In genomic region chr2:182031956-182032355, GRCh38 we compare ENCODE assay signal across 13 cellular contexts. TPM values are rescaled to one million over a fixed set of nuclear protein-coding genes. Genes with fewer than 3 reads are reported as not detected.
DNase-seq lines count a peak whose midpoint lies in the region; ATAC-seq and TF ChIP-seq lines count a peak whose summit lies in the region.
"Had no signal": no experiment of that assay in that cellular context is flagged by ENCODE, and none has a peak within 500 bp of the region (broad histone marks: within the 10 kb centered on the region; RNA-seq: fewer than 3 reads in every experiment).

No MANE protein-coding gene starts in this region.

- CTCF ChIA-PET in PC-9 (lab: Charles Lee), result no interaction called here

- no peaks in the 10 kb centered on the region for H3K4me1 ChIP-seq in PC-9 (replicated peaks; ENCODE audit: insufficient read depth)

- POLR2A ChIA-PET in PC-9 (lab: Charles Lee; ENCODE audit: unreplicated experiment), result no interaction called here

- H3K4me1 Mint-ChIP-seq in type B pancreatic cell (ENCODE audit: unreplicated experiment), result no peaks in the 10 kb centered on the region
- H3K4me1 Mint-ChIP-seq in activated T-cell treated with anti-CD3 and anti-CD28 coated beads, Interleukin-2, amount 50 U/mL, for 72 hours (ENCODE audit: low read depth), result no peaks in the 10 kb centered on the region

- H3K27ac Mint-ChIP-seq in type B pancreatic cell, result no peak overlapping the region
- no peak overlapping the region for H3K27ac Mint-ChIP-seq in activated T-cell treated with anti-CD3 and anti-CD28 coated beads, Interleukin-2, amount 50 U/mL, for 72 hours

- no peak overlapping the region for H3K4me2 ChIP-seq in PC-9

- H3K27me3 ChIP-seq in PC-9 (ENCODE audit: insufficient read depth, low read depth), result no peaks in the 10 kb centered on the region

- peaks cover 5% of the 10 kb centered on the region for H3K9me3 Mint-ChIP-seq in type B pancreatic cell
- H3K9me3 Mint-ChIP-seq in activated T-cell treated with anti-CD3 and anti-CD28 coated beads, Interleukin-2, amount 50 U/mL, for 72 hours, result peaks cover 4 to 5% of the 10 kb centered on the region in 2 donors

- no peaks in the 10 kb centered on the region for H3K27me3 Mint-ChIP-seq in type B pancreatic cell
- H3K27me3 Mint-ChIP-seq in activated T-cell treated with anti-CD3 and anti-CD28 coated beads, Interleukin-2, amount 50 U/mL, for 72 hours (ENCODE audit: low read depth), result no peaks in the 10 kb centered on the region

- intact Hi-C loops in PC-9 (cut with micrococcal nuclease; ENCODE audit: unreplicated experiment), result no loop called here

- no peaks in the 10 kb centered on the region for H3F3A ChIP-seq in PC-9 (ENCODE audit: insufficient read depth, low read depth)

- H3K9me3 ChIP-seq in PC-9 (ENCODE audit: insufficient read depth, low read depth), result 0 out of 2 replicates have a peak, but pooled peaks cover 4% of the 10 kb centered on the region

- no peak overlapping the region for H3K4me3 ChIP-seq in PC-9

- no TSS peak for BruUV-seq in PC-9 (replicated peaks; lab: Mats Ljungman, UMichigan)

- DNase-seq in AG09319 (ENCODE audit: extremely low read depth, low read depth), result peak; percentile 28
- no peak for DNase-seq in PC-9
- DNase-seq in iris pigment epithelial cell (ENCODE audit: low read depth), result peak; percentile 57
- no peak for DNase-seq in type B pancreatic cell (ENCODE audit: extremely low spot score, unreplicated experiment)
- no peak for DNase-seq in activated T-cell treated with anti-CD3 and anti-CD28 coated beads, Interleukin-2, amount 50 U/mL, for 72 hours
- DNase-seq: 8988T, ACHN, DMS53, GF-D8, KBM-7 had no signal

- ATAC-seq in GM18517 (IDR thresholded peaks at IDR 0.05; ENCODE audit: unreplicated experiment) (no peak), HG03108 (IDR thresholded peaks at IDR 0.05; ENCODE audit: unreplicated experiment) (no peak)
- no peak for ATAC-seq in activated T-cell treated with anti-CD3 and anti-CD28 coated beads, Interleukin-2, amount 50 U/mL, for 72 hours (replicated peaks in 1 of 2)
- ATAC-seq: HCT116 had no signal

- H3K9me2 ChIP-seq in PC-9 (ENCODE audit: insufficient read depth), result no peaks in the 10 kb centered on the region

- no peaks in the 10 kb centered on the region for H3K36me3 ChIP-seq in PC-9 (ENCODE audit: low read depth)

- H3K27ac ChIP-seq in PC-9, result no peak overlapping the region

- 0 out of 2 replicates have a peak overlapping the region, but pooled peaks have one; percentile 36 for H2AFZ ChIP-seq in PC-9

- H3K36me3 Mint-ChIP-seq in type B pancreatic cell, result peaks cover 3% of the 10 kb centered on the region
- H3K36me3 Mint-ChIP-seq in activated T-cell treated with anti-CD3 and anti-CD28 coated beads, Interleukin-2, amount 50 U/mL, for 72 hours (ENCODE audit: insufficient read depth in 2 of 2), result no peaks in the 10 kb centered on the region

- TF ChIP-seq CTCF in AG09319 (IDR thresholded peaks at IDR 0.05; ENCODE audit: low read depth, low read length) (no peak), PC-9 (conservative IDR thresholded peaks at IDR 0.05) (no peak), type B pancreatic cell (conservative IDR thresholded peaks at IDR 0.05) (no peak)

- H3K79me2 ChIP-seq in PC-9 (ENCODE audit: low read depth), result no peaks in the 10 kb centered on the region

- H4K20me1 ChIP-seq in PC-9 (ENCODE audit: insufficient read depth), result no peaks in the 10 kb centered on the region

- peak overlapping the region; percentile 17 for H3K4me3 Mint-ChIP-seq in type B pancreatic cell
- H3K4me3 Mint-ChIP-seq in activated T-cell treated with anti-CD3 and anti-CD28 coated beads, Interleukin-2, amount 50 U/mL, for 72 hours, result no peak overlapping the region

RNA-seq across cellular contexts. Expression of gene PPP1R1C, which starts 46.3 kb away (rescaled TPM):
- total RNA-seq in PC-9 (2021), result 13.4 and 27.5 TPM in 2 replicates
- total RNA-seq in type B pancreatic cell (ENCODE audit: low replicate concordance), result 1.4 and 7.4 TPM in 2 replicates
- total RNA-seq in activated T-cell treated with anti-CD3 and anti-CD28 coated beads, Interleukin-2, amount 50 U/mL, for 72 hours, result not detected

Comparison
In these comparisons a context has a peak if more than half of its experiments do, and no peak if none do; other contexts are left out.
1. DNase-seq: peak in AG09319 (single experiment) and iris pigment epithelial cell (single experiment); none in PC-9 (0 of 2), type B pancreatic cell (single experiment) and activated T-cell treated with anti-CD3 and anti-CD28 coated beads, Interleukin-2, amount 50 U/mL, for 72 hours (0 of 2).